ENCODE assay signal across 1 cellular context in the genomic region with DNA sequence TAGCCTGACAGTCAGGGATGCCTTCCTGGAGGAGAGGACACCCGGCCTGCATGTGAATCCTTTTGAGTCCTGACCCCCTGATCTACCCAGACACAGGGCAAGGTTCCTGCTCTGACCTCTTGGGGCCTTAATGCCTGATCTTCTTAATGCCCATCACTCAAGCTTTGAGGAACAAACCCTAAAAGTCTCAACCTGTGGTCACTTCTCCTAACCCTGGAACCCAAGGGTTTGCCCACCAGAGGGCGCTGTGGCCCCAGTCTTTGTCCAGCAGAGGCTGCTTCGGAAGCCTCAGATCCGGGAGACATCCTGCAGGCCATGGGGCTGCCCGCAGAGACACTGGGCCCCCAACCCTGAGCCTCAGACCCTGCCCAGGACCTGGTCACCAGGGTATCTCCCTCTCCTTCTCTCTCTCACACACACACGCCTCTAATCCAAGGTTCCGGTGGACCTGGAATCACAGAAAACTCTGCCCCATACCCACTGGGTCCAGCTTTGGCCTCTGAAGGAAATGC.
TF ChIP-seq lines count a peak whose summit lies in the region.

No MANE protein-coding gene starts in this region.

TF ChIP-seq in WTC11, 78 proteins besides CTCF, POLR2A, EP300 and RAD21 (continued from another document):
- TF ChIP-seq, protein P1, sequence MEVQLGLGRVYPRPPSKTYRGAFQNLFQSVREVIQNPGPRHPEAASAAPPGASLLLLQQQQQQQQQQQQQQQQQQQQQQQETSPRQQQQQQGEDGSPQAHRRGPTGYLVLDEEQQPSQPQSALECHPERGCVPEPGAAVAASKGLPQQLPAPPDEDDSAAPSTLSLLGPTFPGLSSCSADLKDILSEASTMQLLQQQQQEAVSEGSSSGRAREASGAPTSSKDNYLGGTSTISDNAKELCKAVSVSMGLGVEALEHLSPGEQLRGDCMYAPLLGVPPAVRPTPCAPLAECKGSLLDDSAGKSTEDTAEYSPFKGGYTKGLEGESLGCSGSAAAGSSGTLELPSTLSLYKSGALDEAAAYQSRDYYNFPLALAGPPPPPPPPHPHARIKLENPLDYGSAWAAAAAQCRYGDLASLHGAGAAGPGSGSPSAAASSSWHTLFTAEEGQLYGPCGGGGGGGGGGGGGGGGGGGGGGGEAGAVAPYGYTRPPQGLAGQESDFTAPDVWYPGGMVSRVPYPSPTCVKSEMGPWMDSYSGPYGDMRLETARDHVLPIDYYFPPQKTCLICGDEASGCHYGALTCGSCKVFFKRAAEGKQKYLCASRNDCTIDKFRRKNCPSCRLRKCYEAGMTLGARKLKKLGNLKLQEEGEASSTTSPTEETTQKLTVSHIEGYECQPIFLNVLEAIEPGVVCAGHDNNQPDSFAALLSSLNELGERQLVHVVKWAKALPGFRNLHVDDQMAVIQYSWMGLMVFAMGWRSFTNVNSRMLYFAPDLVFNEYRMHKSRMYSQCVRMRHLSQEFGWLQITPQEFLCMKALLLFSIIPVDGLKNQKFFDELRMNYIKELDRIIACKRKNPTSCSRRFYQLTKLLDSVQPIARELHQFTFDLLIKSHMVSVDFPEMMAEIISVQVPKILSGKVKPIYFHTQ (CRISPR knock-in tag; IDR thresholded peaks at IDR 0.05) = no peak
- TF ChIP-seq, protein P2, sequence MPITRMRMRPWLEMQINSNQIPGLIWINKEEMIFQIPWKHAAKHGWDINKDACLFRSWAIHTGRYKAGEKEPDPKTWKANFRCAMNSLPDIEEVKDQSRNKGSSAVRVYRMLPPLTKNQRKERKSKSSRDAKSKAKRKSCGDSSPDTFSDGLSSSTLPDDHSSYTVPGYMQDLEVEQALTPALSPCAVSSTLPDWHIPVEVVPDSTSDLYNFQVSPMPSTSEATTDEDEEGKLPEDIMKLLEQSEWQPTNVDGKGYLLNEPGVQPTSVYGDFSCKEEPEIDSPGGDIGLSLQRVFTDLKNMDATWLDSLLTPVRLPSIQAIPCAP (CRISPR knock-in tag; IDR thresholded peaks at IDR 0.05) = no peak
- TF ChIP-seq ZNF423 (CRISPR knock-in tag; IDR thresholded peaks at IDR 0.05) (no peak), TEAD1 (CRISPR knock-in tag; IDR thresholded peaks at IDR 0.05) (no peak), ETV6 (CRISPR knock-in tag; IDR thresholded peaks at IDR 0.05) (no peak), MYBL2 (CRISPR knock-in tag; IDR thresholded peaks at IDR 0.05) (no peak)
- TF ChIP-seq, protein P3, sequence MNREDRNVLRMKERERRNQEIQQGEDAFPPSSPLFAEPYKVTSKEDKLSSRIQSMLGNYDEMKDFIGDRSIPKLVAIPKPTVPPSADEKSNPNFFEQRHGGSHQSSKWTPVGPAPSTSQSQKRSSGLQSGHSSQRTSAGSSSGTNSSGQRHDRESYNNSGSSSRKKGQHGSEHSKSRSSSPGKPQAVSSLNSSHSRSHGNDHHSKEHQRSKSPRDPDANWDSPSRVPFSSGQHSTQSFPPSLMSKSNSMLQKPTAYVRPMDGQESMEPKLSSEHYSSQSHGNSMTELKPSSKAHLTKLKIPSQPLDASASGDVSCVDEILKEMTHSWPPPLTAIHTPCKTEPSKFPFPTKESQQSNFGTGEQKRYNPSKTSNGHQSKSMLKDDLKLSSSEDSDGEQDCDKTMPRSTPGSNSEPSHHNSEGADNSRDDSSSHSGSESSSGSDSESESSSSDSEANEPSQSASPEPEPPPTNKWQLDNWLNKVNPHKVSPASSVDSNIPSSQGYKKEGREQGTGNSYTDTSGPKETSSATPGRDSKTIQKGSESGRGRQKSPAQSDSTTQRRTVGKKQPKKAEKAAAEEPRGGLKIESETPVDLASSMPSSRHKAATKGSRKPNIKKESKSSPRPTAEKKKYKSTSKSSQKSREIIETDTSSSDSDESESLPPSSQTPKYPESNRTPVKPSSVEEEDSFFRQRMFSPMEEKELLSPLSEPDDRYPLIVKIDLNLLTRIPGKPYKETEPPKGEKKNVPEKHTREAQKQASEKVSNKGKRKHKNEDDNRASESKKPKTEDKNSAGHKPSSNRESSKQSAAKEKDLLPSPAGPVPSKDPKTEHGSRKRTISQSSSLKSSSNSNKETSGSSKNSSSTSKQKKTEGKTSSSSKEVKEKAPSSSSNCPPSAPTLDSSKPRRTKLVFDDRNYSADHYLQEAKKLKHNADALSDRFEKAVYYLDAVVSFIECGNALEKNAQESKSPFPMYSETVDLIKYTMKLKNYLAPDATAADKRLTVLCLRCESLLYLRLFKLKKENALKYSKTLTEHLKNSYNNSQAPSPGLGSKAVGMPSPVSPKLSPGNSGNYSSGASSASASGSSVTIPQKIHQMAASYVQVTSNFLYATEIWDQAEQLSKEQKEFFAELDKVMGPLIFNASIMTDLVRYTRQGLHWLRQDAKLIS (CRISPR knock-in tag; IDR thresholded peaks at IDR 0.05; ENCODE audit: borderline replicate concordance) = no peak
